ENCODE assay signal across 1 cellular context in genomic region chr9:131275332-131276106, GRCh38.
TF ChIP-seq lines count a peak whose summit lies in the region.

No MANE protein-coding gene starts in this region.

TF ChIP-seq in HepG2, 621 proteins besides CTCF, POLR2A, EP300 and RAD21 (continued from another document):
- TF ChIP-seq ZSCAN31 (CRISPR knock-in tag; IDR thresholded peaks at IDR 0.05; ENCODE audit: low read depth) = no peak
- TF ChIP-seq ZNF296 (CRISPR knock-in tag; conservative IDR thresholded peaks at IDR 0.05) = no peak
- peak; percentile 34; the same call in 1 of the 2 replicates for TF ChIP-seq ZNF501 (CRISPR knock-in tag; IDR thresholded peaks at IDR 0.05)
- TF ChIP-seq PITX1 (CRISPR knock-in tag; IDR thresholded peaks at IDR 0.05) = no peak
- no peak for TF ChIP-seq HOXA3 (CRISPR knock-in tag; IDR thresholded peaks at IDR 0.05)
- peak; percentile 26 to 30; a peak in 1 of 4 replicates for TF ChIP-seq HMGXB4 (CRISPR knock-in tag; IDR thresholded peaks at IDR 0.05; ENCODE audit: borderline replicate concordance in 1 of 2, low read depth in 1 of 2)
- TF ChIP-seq KDM2A (CRISPR knock-in tag; IDR thresholded peaks at IDR 0.05; ENCODE audit: borderline replicate concordance, low read depth) = peak; percentile 22; the same call in 1 of the 2 replicates
- no peak for TF ChIP-seq CCAR2 (optimal IDR thresholded peaks at IDR 0.05; ENCODE audit: low read depth, low read length)
- no peak for TF ChIP-seq KMT2B (CRISPR knock-in tag; IDR thresholded peaks at IDR 0.05)
- TF ChIP-seq ZNF547 (CRISPR knock-in tag; IDR thresholded peaks at IDR 0.05) = 0 out of 2 replicates have a peak, but pooled peaks have one; percentile 14
- TF ChIP-seq ZNF432 (CRISPR knock-in tag; IDR thresholded peaks at IDR 0.05; ENCODE audit: borderline replicate concordance) = no peak
- TF ChIP-seq EZH2 (conservative IDR thresholded peaks at IDR 0.05; ENCODE audit: low read depth, low read length) = no peak
- TF ChIP-seq ZBED4 (CRISPR knock-in tag; IDR thresholded peaks at IDR 0.05; ENCODE audit: borderline replicate concordance) = no peak
- TF ChIP-seq SRY (CRISPR knock-in tag; IDR thresholded peaks at IDR 0.05) = no peak
